Comparison of ENCODE assay signal across 8 cellular contexts in genomic region chr1:213051881-213052202, GRCh38. TPM values are rescaled to one million over a fixed set of nuclear protein-coding genes. Genes with fewer than 3 reads are reported as not detected.
DNase-seq lines count a peak whose midpoint lies in the region; ATAC-seq and TF ChIP-seq lines count a peak whose summit lies in the region.

No MANE protein-coding gene starts in this region.

- peaks cover 22% of the 10 kb centered on the region for H3K9me3 Mint-ChIP-seq in T-helper 1 cell treated with Interleukin-12 subunit alpha and Interleukin-12 subunit beta and Interleukin-4 antibody, amounts not matched to agents 30 μg/mL and 1 μg/mL, for 36 hours
- H3K9me3 Mint-ChIP-seq in activated T-helper 17 cell treated with anti-CD3 and anti-CD28 coated beads, Interleukin-2, amount 50 U/mL, for 72 hours = peaks cover 5% of the 10 kb centered on the region
- peaks cover 0 to 7% (median 0%) of the 10 kb centered on the region in 6 donors for H3K9me3 Mint-ChIP-seq in immature natural killer cell

- H3K27me3 Mint-ChIP-seq in T-helper 1 cell treated with Interleukin-12 subunit alpha and Interleukin-12 subunit beta and Interleukin-4 antibody, amounts not matched to agents 30 μg/mL and 1 μg/mL, for 36 hours (ENCODE audit: low read depth) = peaks cover 16% of the 10 kb centered on the region
- peaks cover 6% of the 10 kb centered on the region for H3K27me3 Mint-ChIP-seq in activated T-helper 17 cell treated with anti-CD3 and anti-CD28 coated beads, Interleukin-2, amount 50 U/mL, for 72 hours
- peaks cover 4 to 10% (median 6%) of the 10 kb centered on the region in 3 donors for H3K27me3 Mint-ChIP-seq in immature natural killer cell (ENCODE audit: low read depth in 3 of 3)

- H3K27ac Mint-ChIP-seq in T-helper 1 cell treated with Interleukin-12 subunit alpha and Interleukin-12 subunit beta and Interleukin-4 antibody, amounts not matched to agents 30 μg/mL and 1 μg/mL, for 36 hours = peak overlapping the region; percentile 92
- peak overlapping the region; percentile 96 for H3K27ac Mint-ChIP-seq in activated T-helper 17 cell treated with anti-CD3 and anti-CD28 coated beads, Interleukin-2, amount 50 U/mL, for 72 hours
- H3K27ac Mint-ChIP-seq in immature natural killer cell = peak overlapping the region; percentile 89 to 98 (median 94)

- no peak for ATAC-seq in activated T-helper 17 cell treated with anti-CD3 and anti-CD28 coated beads, Interleukin-2, amount 50 U/mL, for 72 hours (replicated peaks)

- H3K27ac ChIP-seq in temporal lobe (ENCODE audit: low read depth, low read length) = peak overlapping the region; percentile 76

- DNase-seq in T-helper 1 cell = no peak
- no peak for DNase-seq in immature natural killer cell
- no peak for DNase-seq in kidney glomerular epithelial cell (lab: John Stamatoyannopoulos, UW)
- DNase-seq in GM13976 (ENCODE audit: low spot score) = no peak
- DNase-seq in C1 segment of cervical spinal cord (lab: John Stamatoyannopoulos, UW) = no peak

- H3K36me3 Mint-ChIP-seq in T-helper 1 cell treated with Interleukin-12 subunit alpha and Interleukin-12 subunit beta and Interleukin-4 antibody, amounts not matched to agents 30 μg/mL and 1 μg/mL, for 36 hours (ENCODE audit: low read depth) = peaks cover 19% of the 10 kb centered on the region
- H3K36me3 Mint-ChIP-seq in activated T-helper 17 cell treated with anti-CD3 and anti-CD28 coated beads, Interleukin-2, amount 50 U/mL, for 72 hours (ENCODE audit: low read depth) = no peaks in the 10 kb centered on the region
- H3K36me3 Mint-ChIP-seq in immature natural killer cell = peaks cover 0 to 9% (median 0%) of the 10 kb centered on the region in 3 donors

- no peak for TF ChIP-seq CTCF in GM13976 (IDR thresholded peaks at IDR 0.05; ENCODE audit: borderline replicate concordance, control extremely low read depth, extremely low read depth, insufficient read depth, missing control alignments)

- peaks cover 28% of the 10 kb centered on the region for H3K4me1 Mint-ChIP-seq in T-helper 1 cell treated with Interleukin-12 subunit alpha and Interleukin-12 subunit beta and Interleukin-4 antibody, amounts not matched to agents 30 μg/mL and 1 μg/mL, for 36 hours (ENCODE audit: low read depth)
- H3K4me1 Mint-ChIP-seq in activated T-helper 17 cell treated with anti-CD3 and anti-CD28 coated beads, Interleukin-2, amount 50 U/mL, for 72 hours = peaks cover 28% of the 10 kb centered on the region
- peaks cover 39 to 51% of the 10 kb centered on the region in 2 donors for H3K4me1 Mint-ChIP-seq in immature natural killer cell

- in situ Hi-C loops in GM13976 (cut with MboI; ENCODE audit: low sequenced_read_pairs, unreplicated experiment) = no loop called here

- H3K4me3 Mint-ChIP-seq in T-helper 1 cell treated with Interleukin-12 subunit alpha and Interleukin-12 subunit beta and Interleukin-4 antibody, amounts not matched to agents 30 μg/mL and 1 μg/mL, for 36 hours = peak overlapping the region; percentile 99
- peak overlapping the region; percentile 95 for H3K4me3 Mint-ChIP-seq in activated T-helper 17 cell treated with anti-CD3 and anti-CD28 coated beads, Interleukin-2, amount 50 U/mL, for 72 hours
- H3K4me3 Mint-ChIP-seq in immature natural killer cell = peak overlapping the region; percentile 93 to 100 (median 97)

RNA-seq across cellular contexts. Expression of gene RPS6KC1, which starts 0.8 kb away (rescaled TPM):
- 1 to 10 TPM; 6.9 to 9.5 TPM for total RNA-seq in activated T-helper 17 cell treated with anti-CD3 and anti-CD28 coated beads, Interleukin-2, amount 50 U/mL, for 72 hours
- 10 to 100 TPM in 1 of 3 donors, 1 to 10 TPM in 2; 2.9 to 10.7 (median 5.2) TPM for polyA plus RNA-seq in immature natural killer cell
- total RNA-seq in temporal lobe = 56.1 TPM

RNA-seq across cellular contexts. Expression of gene ANGEL2, which starts 36.2 kb away (rescaled TPM):
- total RNA-seq in activated T-helper 17 cell treated with anti-CD3 and anti-CD28 coated beads, Interleukin-2, amount 50 U/mL, for 72 hours = 10 to 100 TPM; 36.9 to 41.3 TPM
- polyA plus RNA-seq in immature natural killer cell = 10 to 100 TPM; 21.1 to 34.8 (median 22.8) TPM
- total RNA-seq in temporal lobe = 47.9 TPM
